ENCODE assay signal across 1 cellular context in genomic region chr10:114930320-114930719, GRCh38.
TF ChIP-seq lines count a peak whose summit lies in the region.

No MANE protein-coding gene starts in this region.

TF ChIP-seq in HepG2, 621 proteins besides CTCF, POLR2A, EP300 and RAD21:
- TF ChIP-seq ZNF34 (CRISPR knock-in tag; IDR thresholded peaks at IDR 0.05; ENCODE audit: borderline replicate concordance) (no peak), ZNF703 (CRISPR knock-in tag; IDR thresholded peaks at IDR 0.05; ENCODE audit: borderline replicate concordance) (no peak), JUN (CRISPR knock-in tag; IDR thresholded peaks at IDR 0.05) (no peak), FOXK1 (CRISPR knock-in tag; IDR thresholded peaks at IDR 0.05; ENCODE audit: borderline replicate concordance, low read depth) (no peak), ZNF605 (CRISPR knock-in tag; IDR thresholded peaks at IDR 0.05) (no peak)
